ENCODE assay signal across 23 cellular contexts in the genomic region with DNA sequence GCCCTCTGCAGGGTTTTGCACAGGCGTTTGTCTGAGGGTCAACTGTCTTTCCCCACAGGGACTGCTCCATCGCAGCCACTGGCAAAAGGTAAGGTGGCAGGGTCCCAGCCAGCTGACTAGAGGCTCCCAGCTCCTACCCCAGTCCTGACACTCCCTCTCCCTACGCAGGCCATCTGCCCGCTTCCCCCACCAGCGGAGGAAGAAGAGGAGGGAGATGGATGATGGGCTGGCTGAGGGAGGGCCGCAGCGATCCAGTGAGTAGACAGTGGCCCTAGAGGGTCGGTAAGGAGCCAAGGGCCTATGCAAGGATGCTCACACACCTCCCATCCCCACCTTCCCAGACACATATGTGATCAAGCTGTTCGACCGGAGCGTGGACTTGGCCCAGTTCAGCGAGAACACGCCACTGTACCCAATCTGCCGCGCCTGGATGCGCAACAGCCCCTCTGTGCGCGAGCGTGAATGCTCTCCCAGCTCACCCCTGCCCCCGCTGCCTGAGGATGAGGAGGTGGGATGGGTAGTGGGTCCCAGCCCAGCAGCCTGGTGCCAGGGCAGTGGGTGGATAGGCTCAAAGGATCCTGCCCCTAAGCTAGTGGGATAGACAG. TPM values are rescaled to one million over a fixed set of nuclear protein-coding genes. Genes with fewer than 3 reads are reported as not detected.
"Had no signal": no experiment of that assay in that cellular context is flagged by ENCODE, and none has a peak within 500 bp of the region (broad histone marks: within the 10 kb centered on the region; RNA-seq: fewer than 3 reads in every experiment).

No MANE protein-coding gene starts in this region.

- H3K27me3 ChIP-seq: foreskin keratinocyte, thyroid gland had no signal

- H3K27ac Mint-ChIP-seq: activated naive CD4-positive, alpha-beta T cell treated with anti-CD3 and anti-CD28 coated beads, Interleukin-2, amount 10 ng/mL, durations not matched to agents 7 days and 5 days; activated T-cell treated with anti-CD3 and anti-CD28 coated beads, Interleukin-2, amount 50 U/mL, for 72 hours; dendritic cell treated with granulocyte-macrophage colony-stimulating factor and Interleukin-4, amounts not matched to agents 40 ng/mL and 50 ng/mL, for 4 days; immature natural killer cell; memory B cell; nephron progenitor cell; T-helper 17 cell had no signal

- H3K27ac ChIP-seq: foreskin keratinocyte, hepatocyte, parathyroid adenoma, thyroid gland had no signal

- H3K4me1 ChIP-seq: foreskin keratinocyte had no signal

- ATAC-seq: activated T-cell treated with anti-CD3 and anti-CD28 coated beads, Interleukin-2, amount 50 U/mL, for 72 hours; foreskin keratinocyte; stimulated activated naive CD8-positive, alpha-beta T cell treated with anti-CD3 and anti-CD28 coated beads, Interleukin-15, Interleukin-2, amounts not matched to agents 100 U/mL and 50 U/mL, for 24 hours; T-helper 17 cell had no signal

- H3K27me3 Mint-ChIP-seq: T-helper 17 cell had no signal

- H3K9me3 ChIP-seq: thyroid gland had no signal

- H3K9me3 Mint-ChIP-seq: activated naive CD4-positive, alpha-beta T cell treated with anti-CD3 and anti-CD28 coated beads, Interleukin-2, amount 10 ng/mL, durations not matched to agents 7 days and 5 days; activated T-cell treated with anti-CD3 and anti-CD28 coated beads, Interleukin-2, amount 50 U/mL, for 72 hours; dendritic cell treated with granulocyte-macrophage colony-stimulating factor and Interleukin-4, amounts not matched to agents 40 ng/mL and 50 ng/mL, for 4 days; immature natural killer cell; memory B cell; nephron progenitor cell had no signal

- DNase-seq: activated CD4-positive, alpha-beta T cell treated with anti-CD3 and anti-CD28 coated beads for 4 hours; activated CD4-positive, alpha-beta T cell treated with anti-CD3 and anti-CD28 coated beads, Interleukin-2, amount 50 U/mL, for 48 hours; activated CD4-positive, CD25-positive, alpha-beta regulatory T cell; activated effector memory CD4-positive, alpha-beta T cell treated with Interleukin-2 at 50 U/mL for 16 hours; activated naive CD4-positive, alpha-beta T cell treated with anti-CD3 and anti-CD28 coated beads, Interleukin-2, amount 10 ng/mL, durations not matched to agents 7 days and 5 days; activated T-cell treated with anti-CD3 and anti-CD28 coated beads, Interleukin-2, amount 50 U/mL, for 72 hours; effector CD4-positive, alpha-beta T cell; foreskin keratinocyte; glutamatergic neuron; immature natural killer cell; nephron progenitor cell; nucleus accumbens; stimulated activated CD4-positive, alpha-beta T cell treated with anti-CD3 and anti-CD28 coated beads, Interleukin-4, amount 100 ng/mL, for 4 hours; stimulated activated naive CD8-positive, alpha-beta T cell treated with anti-CD3 and anti-CD28 coated beads, Interleukin-15, Interleukin-2, amounts not matched to agents 100 U/mL and 50 U/mL, for 24 hours; SW 1271; T-helper 17 cell; thyroid gland had no signal

- H3K9ac ChIP-seq: parathyroid adenoma had no signal

- H3K4me3 Mint-ChIP-seq: activated naive CD4-positive, alpha-beta T cell treated with anti-CD3 and anti-CD28 coated beads, Interleukin-2, amount 10 ng/mL, durations not matched to agents 7 days and 5 days; activated T-cell treated with anti-CD3 and anti-CD28 coated beads, Interleukin-2, amount 50 U/mL, for 72 hours; dendritic cell treated with granulocyte-macrophage colony-stimulating factor and Interleukin-4, amounts not matched to agents 40 ng/mL and 50 ng/mL, for 4 days; immature natural killer cell; memory B cell; nephron progenitor cell; T-helper 17 cell had no signal

- H3K4me3 ChIP-seq: hepatocyte, thyroid gland had no signal

RNA-seq across cellular contexts. Expression of a gene that starts 4.0 kb away (rescaled TPM):
- total RNA-seq: cerebellum, mononuclear cell, T-helper 17 cell had no signal
